In genomic region chr10:76040107-76040829, GRCh38 we compare ENCODE assay signal across 22 cellular contexts.
A peak's percentile ranks its signal among the peaks of the same experiment; 100 is the strongest.
DNase-seq lines count a peak whose midpoint lies in the region; ATAC-seq and TF ChIP-seq lines count a peak whose summit lies in the region.
"Had no signal": no experiment of that assay in that cellular context is flagged by ENCODE, and none has a peak within 500 bp of the region (broad histone marks: within the 10 kb centered on the region; RNA-seq: fewer than 3 reads in every experiment).

No MANE protein-coding gene starts in this region.

- DNase-seq in H7 (peak; percentile 30), cardiac fibroblast (ENCODE audit: low read depth in 2 of 2) (no peak), iPS-NIHi7 (ENCODE audit: extremely low spot score) (peak; percentile 23), ecto neural progenitor cell (ENCODE audit: low spot score) (no peak)
- DNase-seq in stimulated activated naive B cell treated with anti-CD40 and anti-IgM and Interleukin-4, amounts not matched to agents 10 μg/mL and 1 μg/mL and 100 μg/mL, for 72 hours = no peak
- no peak for DNase-seq in activated CD8-positive, alpha-beta memory T cell treated with anti-CD3 and anti-CD28 coated beads, Interleukin-2, amount 50 U/mL, for 4 hours
- DNase-seq: activated CD8-positive, alpha-beta T cell treated with anti-CD3 and anti-CD28 coated beads, Interleukin-2, amount 10 ng/mL, durations not matched to agents 7 days and 5 days; activated naive CD4-positive, alpha-beta T cell treated with anti-CD3 and anti-CD28 coated beads, Interleukin-2, amount 10 ng/mL, durations not matched to agents 7 days and 5 days; activated T-cell treated with anti-CD3 and anti-CD28 coated beads, Interleukin-2, amount 50 U/mL, for 4 hours; aorta; CD4-positive, alpha-beta memory T cell; colonic mucosa; DND-41; gastrocnemius medialis; left lung; NCI-H526 treated with DMSO at 0.1 percent for 48 hours; stimulated activated CD4-positive, alpha-beta T cell treated with anti-CD3 and anti-CD28 coated beads, Interleukin-4, amount 100 ng/mL, for 4 hours; uterus had no signal

- peak; percentile 8; the same call in 1 of the 2 replicates for TF ChIP-seq CTCF in 22Rv1 (IDR thresholded peaks at IDR 0.05)
- peak; percentile 16 for TF ChIP-seq CTCF in cardiac fibroblast (IDR thresholded peaks at IDR 0.05; ENCODE audit: low read depth, low read length)

- no peaks in the 10 kb centered on the region for H3K36me3 ChIP-seq in H7 (replicated peaks; ENCODE audit: control insufficient read depth, insufficient read depth, low read length)
- H3K36me3 ChIP-seq: colonic mucosa, gastrocnemius medialis, SJSA1, uterus had no signal

- no peak overlapping the region for H3K4me3 Mint-ChIP-seq in stimulated activated naive B cell treated with anti-CD40 and anti-IgM and Interleukin-4, amounts not matched to agents 10 μg/mL and 1 μg/mL and 100 μg/mL, for 72 hours
- H3K4me3 Mint-ChIP-seq: activated CD8-positive, alpha-beta T cell treated with anti-CD3 and anti-CD28 coated beads, Interleukin-2, amount 10 ng/mL, durations not matched to agents 7 days and 5 days; activated naive CD4-positive, alpha-beta T cell treated with anti-CD3 and anti-CD28 coated beads, Interleukin-2, amount 10 ng/mL, durations not matched to agents 7 days and 5 days; activated T-cell treated with anti-CD3 and anti-CD28 coated beads, Interleukin-2, amount 50 U/mL, for 4 hours; CD4-positive, alpha-beta memory T cell; T-helper 2 cell treated with Interferon-gamma antibody and Interleukin-4, amounts not matched to agents 5 μg/mL and 100 μg/mL, for 36 hours had no signal

- no peaks in the 10 kb centered on the region for H3K36me3 Mint-ChIP-seq in stimulated activated naive B cell treated with anti-CD40 and anti-IgM and Interleukin-4, amounts not matched to agents 10 μg/mL and 1 μg/mL and 100 μg/mL, for 72 hours
- H3K36me3 Mint-ChIP-seq: activated naive CD4-positive, alpha-beta T cell treated with anti-CD3 and anti-CD28 coated beads, Interleukin-2, amount 10 ng/mL, durations not matched to agents 7 days and 5 days; CD4-positive, alpha-beta memory T cell had no signal

- H3K27me3 Mint-ChIP-seq in stimulated activated naive B cell treated with anti-CD40 and anti-IgM and Interleukin-4, amounts not matched to agents 10 μg/mL and 1 μg/mL and 100 μg/mL, for 72 hours = peaks cover 0 to under 1% of the 10 kb centered on the region in 2 donors
- H3K27me3 Mint-ChIP-seq: activated naive CD4-positive, alpha-beta T cell treated with anti-CD3 and anti-CD28 coated beads, Interleukin-2, amount 10 ng/mL, durations not matched to agents 7 days and 5 days had no signal

- H3K27me3 ChIP-seq in H7 (ENCODE audit: control insufficient read depth, insufficient read depth, low read length) = no peaks in the 10 kb centered on the region
- H3K27me3 ChIP-seq: colonic mucosa, gastrocnemius medialis, left lung, SJSA1, uterus had no signal

- ATAC-seq in stimulated activated naive B cell treated with anti-CD40 and anti-IgM and Interleukin-4, amounts not matched to agents 10 μg/mL and 1 μg/mL and 100 μg/mL, for 72 hours (replicated peaks) = no peak
- no peak for ATAC-seq in GM18873 (IDR thresholded peaks at IDR 0.05; ENCODE audit: low FRiP score, unreplicated experiment)
- ATAC-seq: activated CD8-positive, alpha-beta T cell treated with anti-CD3 and anti-CD28 coated beads, Interleukin-2, amount 10 ng/mL, durations not matched to agents 7 days and 5 days; activated T-cell treated with anti-CD3 and anti-CD28 coated beads, Interleukin-2, amount 50 U/mL, for 4 hours; gastrocnemius medialis; left lung had no signal

- H3K27ac Mint-ChIP-seq in stimulated activated naive B cell treated with anti-CD40 and anti-IgM and Interleukin-4, amounts not matched to agents 10 μg/mL and 1 μg/mL and 100 μg/mL, for 72 hours = no peak overlapping the region
- H3K27ac Mint-ChIP-seq: activated CD8-positive, alpha-beta T cell treated with anti-CD3 and anti-CD28 coated beads, Interleukin-2, amount 10 ng/mL, durations not matched to agents 7 days and 5 days; activated naive CD4-positive, alpha-beta T cell treated with anti-CD3 and anti-CD28 coated beads, Interleukin-2, amount 10 ng/mL, durations not matched to agents 7 days and 5 days; CD4-positive, alpha-beta memory T cell; T-helper 2 cell treated with Interferon-gamma antibody and Interleukin-4, amounts not matched to agents 5 μg/mL and 100 μg/mL, for 36 hours had no signal

- H3K4me3 ChIP-seq in H7 (ENCODE audit: insufficient read depth, low read depth, low read length) (no peak overlapping the region), cardiac fibroblast (replicated peaks in 1 of 2; ENCODE audit: low read depth in 2 of 2, low read length in 2 of 2) (no peak overlapping the region)
- H3K4me3 ChIP-seq: colonic mucosa, gastrocnemius medialis, left lung, SJSA1, uterus had no signal

- no peaks in the 10 kb centered on the region for H3K4me1 Mint-ChIP-seq in stimulated activated naive B cell treated with anti-CD40 and anti-IgM and Interleukin-4, amounts not matched to agents 10 μg/mL and 1 μg/mL and 100 μg/mL, for 72 hours
- H3K4me1 Mint-ChIP-seq: activated naive CD4-positive, alpha-beta T cell treated with anti-CD3 and anti-CD28 coated beads, Interleukin-2, amount 10 ng/mL, durations not matched to agents 7 days and 5 days; CD4-positive, alpha-beta memory T cell had no signal

- no peak overlapping the region for H3K27ac ChIP-seq in 22Rv1
- H3K27ac ChIP-seq: colonic mucosa, gastrocnemius medialis, left lung, SJSA1, uterus had no signal

- H3K9me3 Mint-ChIP-seq in stimulated activated naive B cell treated with anti-CD40 and anti-IgM and Interleukin-4, amounts not matched to agents 10 μg/mL and 1 μg/mL and 100 μg/mL, for 72 hours = peaks cover 5 to 9% of the 10 kb centered on the region in 2 donors

Comparison
In these comparisons a context has a peak if more than half of its experiments do, and no peak if none do; other contexts are left out.
1. DNase-seq: peak in H7 (single experiment) and iPS-NIHi7 (single experiment); none in cardiac fibroblast (0 of 2), stimulated activated naive B cell treated with anti-CD40 and anti-IgM and Interleukin-4, amounts not matched to agents 10 μg/mL and 1 μg/mL and 100 μg/mL, for 72 hours (single experiment), activated CD8-positive, alpha-beta memory T cell treated with anti-CD3 and anti-CD28 coated beads, Interleukin-2, amount 50 U/mL, for 4 hours (single experiment) and ecto neural progenitor cell (single experiment).